Comparison of ENCODE assay signal across 1 cellular context in the genomic region with DNA sequence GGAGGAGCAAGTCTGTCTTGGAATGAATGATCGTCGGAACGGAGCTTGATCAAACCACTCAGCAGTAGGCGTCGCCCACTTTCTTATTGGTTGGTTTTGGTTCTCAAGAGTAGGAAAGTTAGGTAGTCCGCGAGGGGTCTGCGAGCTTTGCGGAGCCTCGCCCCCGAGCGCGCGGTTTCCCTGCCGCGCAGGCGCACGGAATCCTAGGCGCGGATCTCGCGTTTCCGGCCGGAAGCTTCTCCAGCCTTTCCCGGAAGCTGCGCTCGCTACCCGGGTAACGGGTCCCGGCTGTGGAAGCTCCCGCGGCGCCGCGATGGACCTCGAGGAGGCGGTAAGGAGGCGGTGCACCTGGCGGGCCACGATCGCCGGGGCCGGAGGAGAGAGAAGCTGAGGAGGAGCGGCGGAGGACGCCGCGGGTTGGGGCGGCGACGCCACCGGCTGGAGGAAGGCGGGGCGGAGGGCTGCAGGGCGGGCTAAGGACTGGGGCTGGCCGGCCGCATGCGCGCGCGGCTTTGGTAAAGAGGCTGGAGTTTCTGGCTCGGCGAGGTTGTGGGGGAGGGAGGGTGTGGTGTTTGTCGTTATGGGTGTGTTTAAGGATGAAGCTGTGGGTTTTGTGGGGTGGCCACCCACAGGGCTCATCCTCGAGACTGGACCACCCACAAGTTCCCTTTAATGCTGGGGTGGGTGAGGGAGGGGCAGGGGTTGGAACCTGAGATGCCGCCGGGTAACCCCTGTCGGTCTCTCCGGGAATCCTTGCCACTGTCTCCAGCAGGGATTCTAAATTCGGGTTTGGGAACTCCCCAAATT.
A peak's percentile ranks its signal among the peaks of the same experiment; 100 is the strongest.
TF ChIP-seq lines count a peak whose summit lies in the region.

TSS of gene TAF1B (plus strand) at position 246 of the 807 bp plus-strand sequence. CDS start at position 314, 68 bp downstream.

TF ChIP-seq in HepG2, 621 proteins besides CTCF, POLR2A, EP300 and RAD21 (continued from another document and continues in another):
- TF ChIP-seq ZNF747 (CRISPR knock-in tag; IDR thresholded peaks at IDR 0.05; ENCODE audit: borderline replicate concordance) = peak; percentile 94
- peak; percentile 20 for TF ChIP-seq ZNF839 (CRISPR knock-in tag; IDR thresholded peaks at IDR 0.05; ENCODE audit: borderline replicate concordance)
- TF ChIP-seq JDP2 (CRISPR knock-in tag; IDR thresholded peaks at IDR 0.05; ENCODE audit: borderline replicate concordance) = no peak
- peak; percentile 61 for TF ChIP-seq GATAD2A (CRISPR knock-in tag; IDR thresholded peaks at IDR 0.05)
- TF ChIP-seq CSRNP1 (CRISPR knock-in tag; IDR thresholded peaks at IDR 0.05) = peak; percentile 98
- no peak; the same call in 1 of the 2 replicates for TF ChIP-seq ZNF329 (CRISPR knock-in tag; IDR thresholded peaks at IDR 0.05; ENCODE audit: low read depth)
- no peak for TF ChIP-seq SCMH1 (CRISPR knock-in tag; IDR thresholded peaks at IDR 0.05; ENCODE audit: borderline replicate concordance)
- peak; percentile 36; the same call in 1 of the 2 replicates for TF ChIP-seq ZNF691 (CRISPR knock-in tag; IDR thresholded peaks at IDR 0.05; ENCODE audit: borderline replicate concordance, low read depth)
- TF ChIP-seq ATF1 (CRISPR knock-in tag; IDR thresholded peaks at IDR 0.05) = no peak
- peak; percentile 72 for TF ChIP-seq RXRB (CRISPR knock-in tag; IDR thresholded peaks at IDR 0.05; ENCODE audit: borderline replicate concordance)
- peak; percentile 65; the same call in 1 of the 2 replicates for TF ChIP-seq ZBTB20 (CRISPR knock-in tag; IDR thresholded peaks at IDR 0.05; ENCODE audit: borderline replicate concordance, low read depth)
- TF ChIP-seq ETV6 (CRISPR knock-in tag; conservative IDR thresholded peaks at IDR 0.05) = peak; percentile 99; the same call in 1 of the 2 replicates
- peak; percentile 98 for TF ChIP-seq ZNF275 (CRISPR knock-in tag; IDR thresholded peaks at IDR 0.05; ENCODE audit: borderline replicate concordance)
- peak; percentile 88; the same call in 1 of the 2 replicates for TF ChIP-seq ZNF670 (CRISPR knock-in tag; IDR thresholded peaks at IDR 0.05; ENCODE audit: borderline replicate concordance)
- TF ChIP-seq STAG1 (CRISPR knock-in tag; IDR thresholded peaks at IDR 0.05) = no peak
- no peak for TF ChIP-seq JARID2 (CRISPR knock-in tag; IDR thresholded peaks at IDR 0.05; ENCODE audit: insufficient replicate concordance)
- TF ChIP-seq, protein P1, sequence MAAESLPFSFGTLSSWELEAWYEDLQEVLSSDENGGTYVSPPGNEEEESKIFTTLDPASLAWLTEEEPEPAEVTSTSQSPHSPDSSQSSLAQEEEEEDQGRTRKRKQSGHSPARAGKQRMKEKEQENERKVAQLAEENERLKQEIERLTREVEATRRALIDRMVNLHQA (CRISPR knock-in tag; IDR thresholded peaks at IDR 0.05) = no peak
- peak; percentile 97 for TF ChIP-seq ZNF136 (CRISPR knock-in tag; IDR thresholded peaks at IDR 0.05; ENCODE audit: low read depth)
- TF ChIP-seq ZC3H13 (CRISPR knock-in tag; IDR thresholded peaks at IDR 0.05) = peak; percentile 74; the same call in 1 of the 2 replicates
- no peak for TF ChIP-seq ONECUT2 (CRISPR knock-in tag; IDR thresholded peaks at IDR 0.05)
- TF ChIP-seq IKZF1 (IDR thresholded peaks at IDR 0.05) = no peak
- peak; percentile 87 for TF ChIP-seq TAF1 (CRISPR knock-in tag; IDR thresholded peaks at IDR 0.05)
- no peak for TF ChIP-seq BATF2 (CRISPR knock-in tag; IDR thresholded peaks at IDR 0.05)
- TF ChIP-seq SALL2 (CRISPR knock-in tag; IDR thresholded peaks at IDR 0.05) = peak; percentile 91
- TF ChIP-seq ZSCAN22 (CRISPR knock-in tag; IDR thresholded peaks at IDR 0.05) = no peak
- TF ChIP-seq, protein P2, sequence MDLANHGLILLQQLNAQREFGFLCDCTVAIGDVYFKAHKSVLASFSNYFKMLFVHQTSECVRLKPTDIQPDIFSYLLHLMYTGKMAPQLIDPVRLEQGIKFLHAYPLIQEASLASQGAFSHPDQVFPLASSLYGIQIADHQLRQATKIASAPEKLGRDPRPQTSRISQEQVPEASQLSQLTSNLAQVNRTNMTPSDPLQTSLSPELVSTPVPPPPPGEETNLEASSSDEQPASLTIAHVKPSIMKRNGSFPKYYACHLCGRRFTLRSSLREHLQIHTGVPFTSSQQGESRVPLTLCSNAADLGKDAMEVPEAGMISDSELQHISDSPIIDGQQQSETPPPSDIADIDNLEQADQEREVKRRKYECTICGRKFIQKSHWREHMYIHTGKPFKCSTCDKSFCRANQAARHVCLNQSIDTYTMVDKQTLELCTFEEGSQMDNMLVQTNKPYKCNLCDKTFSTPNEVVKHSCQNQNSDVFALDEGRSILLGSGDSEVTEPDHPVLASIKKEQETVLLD (CRISPR knock-in tag; IDR thresholded peaks at IDR 0.05; ENCODE audit: low read depth) = peak; percentile 94
- peak; percentile 92 for TF ChIP-seq HES4 (CRISPR knock-in tag; IDR thresholded peaks at IDR 0.05; ENCODE audit: borderline replicate concordance)
- TF ChIP-seq MAZ (IDR thresholded peaks at IDR 0.05; ENCODE audit: borderline replicate concordance, low read depth, low read length) = peak; percentile 51; the same call in 1 of the 2 replicates
- peak; percentile 95 for TF ChIP-seq MAZ (CRISPR knock-in tag; IDR thresholded peaks at IDR 0.05; ENCODE audit: low read depth)
- TF ChIP-seq TCF7L2 (IDR thresholded peaks at IDR 0.05; ENCODE audit: low read depth, low read length) = no peak
- no peak for TF ChIP-seq CEBPB (IDR thresholded peaks at IDR 0.05; ENCODE audit: borderline replicate concordance, low read depth, low read length)
- TF ChIP-seq ZNF101 (CRISPR knock-in tag; IDR thresholded peaks at IDR 0.05; ENCODE audit: borderline replicate concordance, low read depth) = peak; percentile 65; the same call in 1 of the 2 replicates
- TF ChIP-seq YEATS2 (CRISPR knock-in tag; IDR thresholded peaks at IDR 0.05; ENCODE audit: borderline replicate concordance) = peak; percentile 94
- TF ChIP-seq THAP8 (CRISPR knock-in tag; IDR thresholded peaks at IDR 0.05; ENCODE audit: borderline replicate concordance) = no peak
- TF ChIP-seq RFXAP (CRISPR knock-in tag; IDR thresholded peaks at IDR 0.05; ENCODE audit: borderline replicate concordance) = peak; percentile 77; the same call in 1 of the 2 replicates
- TF ChIP-seq, protein P3, sequence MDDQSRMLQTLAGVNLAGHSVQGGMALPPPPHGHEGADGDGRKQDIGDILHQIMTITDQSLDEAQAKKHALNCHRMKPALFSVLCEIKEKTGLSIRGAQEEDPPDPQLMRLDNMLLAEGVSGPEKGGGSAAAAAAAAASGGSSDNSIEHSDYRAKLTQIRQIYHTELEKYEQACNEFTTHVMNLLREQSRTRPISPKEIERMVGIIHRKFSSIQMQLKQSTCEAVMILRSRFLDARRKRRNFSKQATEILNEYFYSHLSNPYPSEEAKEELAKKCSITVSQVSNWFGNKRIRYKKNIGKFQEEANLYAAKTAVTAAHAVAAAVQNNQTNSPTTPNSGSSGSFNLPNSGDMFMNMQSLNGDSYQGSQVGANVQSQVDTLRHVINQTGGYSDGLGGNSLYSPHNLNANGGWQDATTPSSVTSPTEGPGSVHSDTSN (CRISPR knock-in tag; IDR thresholded peaks at IDR 0.05; ENCODE audit: borderline replicate concordance) = no peak; the same call in 1 of the 2 replicates
- TF ChIP-seq HIVEP1 (CRISPR knock-in tag; IDR thresholded peaks at IDR 0.05) = peak; percentile 92
- peak; percentile 98 for TF ChIP-seq HDAC1 (CRISPR knock-in tag; IDR thresholded peaks at IDR 0.05)
- TF ChIP-seq, protein P4, sequence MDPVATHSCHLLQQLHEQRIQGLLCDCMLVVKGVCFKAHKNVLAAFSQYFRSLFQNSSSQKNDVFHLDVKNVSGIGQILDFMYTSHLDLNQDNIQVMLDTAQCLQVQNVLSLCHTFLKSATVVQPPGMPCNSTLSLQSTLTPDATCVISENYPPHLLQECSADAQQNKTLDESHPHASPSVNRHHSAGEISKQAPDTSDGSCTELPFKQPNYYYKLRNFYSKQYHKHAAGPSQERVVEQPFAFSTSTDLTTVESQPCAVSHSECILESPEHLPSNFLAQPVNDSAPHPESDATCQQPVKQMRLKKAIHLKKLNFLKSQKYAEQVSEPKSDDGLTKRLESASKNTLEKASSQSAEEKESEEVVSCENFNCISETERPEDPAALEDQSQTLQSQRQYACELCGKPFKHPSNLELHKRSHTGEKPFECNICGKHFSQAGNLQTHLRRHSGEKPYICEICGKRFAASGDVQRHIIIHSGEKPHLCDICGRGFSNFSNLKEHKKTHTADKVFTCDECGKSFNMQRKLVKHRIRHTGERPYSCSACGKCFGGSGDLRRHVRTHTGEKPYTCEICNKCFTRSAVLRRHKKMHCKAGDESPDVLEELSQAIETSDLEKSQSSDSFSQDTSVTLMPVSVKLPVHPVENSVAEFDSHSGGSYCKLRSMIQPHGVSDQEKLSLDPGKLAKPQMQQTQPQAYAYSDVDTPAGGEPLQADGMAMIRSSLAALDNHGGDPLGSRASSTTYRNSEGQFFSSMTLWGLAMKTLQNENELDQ (CRISPR knock-in tag; IDR thresholded peaks at IDR 0.05; ENCODE audit: borderline replicate concordance) = no peak
- no peak for TF ChIP-seq ZBTB46 (CRISPR knock-in tag; IDR thresholded peaks at IDR 0.05; ENCODE audit: borderline replicate concordance)
- peak; percentile 96 for TF ChIP-seq SAP130 (CRISPR knock-in tag; IDR thresholded peaks at IDR 0.05; ENCODE audit: low read depth)
- TF ChIP-seq ZSCAN30 (CRISPR knock-in tag; IDR thresholded peaks at IDR 0.05) = peak; percentile 61; the same call in 1 of the 2 replicates
- peak; percentile 11; the same call in 1 of the 2 replicates for TF ChIP-seq NR2F2 (IDR thresholded peaks at IDR 0.05; ENCODE audit: borderline replicate concordance, low read depth)
- TF ChIP-seq, protein P5, sequence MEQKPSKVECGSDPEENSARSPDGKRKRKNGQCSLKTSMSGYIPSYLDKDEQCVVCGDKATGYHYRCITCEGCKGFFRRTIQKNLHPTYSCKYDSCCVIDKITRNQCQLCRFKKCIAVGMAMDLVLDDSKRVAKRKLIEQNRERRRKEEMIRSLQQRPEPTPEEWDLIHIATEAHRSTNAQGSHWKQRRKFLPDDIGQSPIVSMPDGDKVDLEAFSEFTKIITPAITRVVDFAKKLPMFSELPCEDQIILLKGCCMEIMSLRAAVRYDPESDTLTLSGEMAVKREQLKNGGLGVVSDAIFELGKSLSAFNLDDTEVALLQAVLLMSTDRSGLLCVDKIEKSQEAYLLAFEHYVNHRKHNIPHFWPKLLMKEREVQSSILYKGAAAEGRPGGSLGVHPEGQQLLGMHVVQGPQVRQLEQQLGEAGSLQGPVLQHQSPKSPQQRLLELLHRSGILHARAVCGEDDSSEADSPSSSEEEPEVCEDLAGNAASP (CRISPR knock-in tag; IDR thresholded peaks at IDR 0.05; ENCODE audit: borderline replicate concordance) = no peak; the same call in none of the 2 replicates
- TF ChIP-seq TCF12 (IDR thresholded peaks at IDR 0.05) = no peak
- peak; percentile 88 for TF ChIP-seq TCF12 (CRISPR knock-in tag; IDR thresholded peaks at IDR 0.05)
